Comparison of ENCODE assay signal across 8 cellular contexts in the genomic region with DNA sequence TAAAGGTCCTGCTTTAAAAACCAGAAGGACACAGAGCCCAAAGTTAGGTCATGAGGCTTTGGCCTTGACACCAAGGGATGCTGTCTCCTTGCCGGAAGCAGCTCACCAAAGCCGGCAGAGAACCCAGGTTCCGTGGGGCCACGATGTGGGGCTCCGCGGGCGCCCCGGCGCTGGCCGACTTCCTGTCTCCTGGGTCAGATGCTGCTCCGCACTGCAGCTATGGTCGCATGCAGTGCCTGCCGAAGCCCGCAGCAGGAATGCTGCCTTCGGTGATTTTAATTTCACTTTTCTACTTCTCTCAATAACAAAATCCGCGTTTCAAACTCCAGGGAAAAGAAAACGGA. TPM values are rescaled to one million over a fixed set of nuclear protein-coding genes. Genes with fewer than 3 reads are reported as not detected.
DNase-seq lines count a peak whose midpoint lies in the region; ATAC-seq, FAIRE-seq and TF ChIP-seq lines count a peak whose summit lies in the region.

No MANE protein-coding gene starts in this region.

- H3K27ac ChIP-seq in heart right ventricle (peak overlapping the region in 9 of 10 donors; percentile 78 to 92 (median 88)), small intestine (ENCODE audit: low read depth in 1 of 2, low read length in 1 of 2) (peak overlapping the region; percentile 13 to 95)

- ATAC-seq in GM21786 (IDR thresholded peaks at IDR 0.05; ENCODE audit: unreplicated experiment) (peak; percentile 54), heart right ventricle (peak; percentile 6 to 65 (median 53))

- DNase-seq in CD1c-positive myeloid dendritic cell (ENCODE audit: extremely low spot score) (peak; percentile 63), RKO (ENCODE audit: low spot score) (peak; percentile 58), heart right ventricle (peak in 1 of 2 donors; percentile 47), small intestine (peak; percentile 44), NCI-H1092 treated with DMSO at 0.1 percent for 48 hours (lab: John Stamatoyannopoulos, UW) (no peak), NCI-H345 treated with DMSO at 0.1 percent for 48 hours (lab: John Stamatoyannopoulos, UW; ENCODE audit: unreplicated experiment) (no peak)
- peak; percentile 77 for DNase-seq in activated naive CD4-positive, alpha-beta T cell treated with Interleukin-2 at 50 U/mL for 16 hours

- H3K9me3 ChIP-seq in heart right ventricle (no peaks in the 10 kb centered on the region), small intestine (ENCODE audit: control insufficient read depth, low read depth) (no peaks in the 10 kb centered on the region)

- H3K4me3 ChIP-seq in heart right ventricle: peak overlapping the region; percentile 79 to 100 (median 92)
- H3K4me3 ChIP-seq in small intestine (ENCODE audit: low read depth in 1 of 2, low read length in 2 of 2): peak overlapping the region; percentile 81 to 96

- H3K36me3 ChIP-seq in heart right ventricle (peaks cover 0 to 28% (median 8%) of the 10 kb centered on the region in 9 donors), small intestine (ENCODE audit: control insufficient read depth in 2 of 2, insufficient read depth in 2 of 2, low read length in 2 of 2) (no peaks in the 10 kb centered on the region)

- no peak for TF ChIP-seq CTCF in heart right ventricle (IDR thresholded peaks at IDR 0.05)

- intact Hi-C loops in heart right ventricle (cut with DNase I): no loop called here

- FAIRE-seq in small intestine (lab: Jason Lieb, UNC): no peak

- H3K27me3 ChIP-seq in heart right ventricle (no peaks in the 10 kb centered on the region), small intestine (ENCODE audit: control insufficient read depth in 2 of 2, insufficient read depth in 2 of 2, low read length in 2 of 2) (no peaks in the 10 kb centered on the region)

- 1 to 4% methylated on average over 18 of the region's 18 CpGs for WGBS in heart right ventricle, 2 donors
- WGBS in small intestine, 3 donors: 1% methylated on average over 18 of the region's 18 CpGs

- H3K4me1 ChIP-seq in heart right ventricle (peaks cover 3 to 43% (median 22%) of the 10 kb centered on the region in 9 donors), small intestine (ENCODE audit: control insufficient read depth in 2 of 2, insufficient read depth in 1 of 2, low read depth in 1 of 2, low read length in 1 of 2) (peaks cover 0 to 5% of the 10 kb centered on the region in 2 donors)

RNA-seq across cellular contexts. Expression of gene OTUB1, which starts 0.5 kb away (rescaled TPM):
- total RNA-seq in heart right ventricle: 10 to 100 TPM; 47.0 to 58.2 (median 49.8) TPM
- polyA plus RNA-seq in heart right ventricle (10 to 100 TPM; 34.9 to 87.0 TPM), small intestine (10 to 100 TPM; 76.0 to 93.5 (median 80.2) TPM)

RNA-seq across cellular contexts. Expression of gene COX8A, which starts 11.4 kb away (rescaled TPM):
- 1,000 to 10,000 TPM in 6 of 10 donors, 100 to 1,000 TPM in 4; 868 to 1,274 (median 1,041) TPM for total RNA-seq in heart right ventricle
- 1,000 to 10,000 TPM; 1,312 to 2,481 TPM for polyA plus RNA-seq in heart right ventricle
- 1,000 to 10,000 TPM; 1,384 to 1,570 (median 1,395) TPM for polyA plus RNA-seq in small intestine

RNA-seq across cellular contexts. Expression of gene NAA40, which starts 47.0 kb away (rescaled TPM):
- total RNA-seq in heart right ventricle: 10 to 100 TPM; 13.0 to 26.4 (median 19.7) TPM
- 10 to 100 TPM; 13.9 to 38.8 TPM for polyA plus RNA-seq in heart right ventricle
- 10 to 100 TPM; 13.1 to 36.2 (median 16.5) TPM for polyA plus RNA-seq in small intestine

RNA-seq across cellular contexts. Expression of gene FLRT1, which starts 49.9 kb away (rescaled TPM):
- under 1 TPM; 0.17 to 0.83 (median 0.39) TPM for total RNA-seq in heart right ventricle
- polyA plus RNA-seq in heart right ventricle (under 1 TPM; 0.22 to 0.44 TPM), small intestine (under 1 TPM in 1 of 3 donors, not detected in 2; 0.43 TPM)

Comparison
In these comparisons a context has a peak if more than half of its experiments do, and no peak if none do; other contexts are left out.
1. DNase-seq: peak in CD1c-positive myeloid dendritic cell (single experiment), RKO (single experiment), activated naive CD4-positive, alpha-beta T cell treated with Interleukin-2 at 50 U/mL for 16 hours (single experiment) and small intestine (single experiment); none in NCI-H1092 treated with DMSO at 0.1 percent for 48 hours (single experiment) and NCI-H345 treated with DMSO at 0.1 percent for 48 hours (single experiment).